8 cellular contexts compared by ENCODE assay signal in the genomic region with DNA sequence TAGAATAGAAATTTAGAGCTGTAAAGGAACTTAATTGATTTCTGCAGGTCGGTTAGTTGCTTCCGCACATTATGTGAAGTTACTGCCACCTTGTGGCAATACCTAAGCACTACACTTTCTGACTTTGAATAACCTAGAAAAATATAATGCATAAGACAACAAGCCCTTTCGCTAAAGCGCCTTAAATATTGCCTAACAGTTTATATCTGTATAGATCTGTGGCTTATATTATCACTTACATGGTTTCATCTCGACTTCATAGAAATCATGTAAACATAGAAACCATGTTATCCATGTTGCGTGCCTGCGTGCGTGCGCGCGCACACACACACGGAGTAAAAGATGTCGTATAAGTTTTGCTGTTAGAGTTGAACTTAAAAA. TPM values are rescaled to one million over a fixed set of nuclear protein-coding genes. Genes with fewer than 3 reads are reported as not detected.
A peak's percentile ranks its signal among the peaks of the same experiment; 100 is the strongest.
DNase-seq lines count a peak whose midpoint lies in the region; ATAC-seq and TF ChIP-seq lines count a peak whose summit lies in the region.

No MANE protein-coding gene starts in this region.

- no peaks in the 10 kb centered on the region for H3K9me3 ChIP-seq in CD4-positive, alpha-beta T cell (ENCODE audit: control insufficient read depth, low read length)
- no peaks in the 10 kb centered on the region for H3K9me3 ChIP-seq in lower lobe of right lung

- intact Hi-C loops in CD4-positive, alpha-beta T cell (cut with DNase I, micrococcal nuclease), result loop anchor here (1.0 to 10.0 kb wide), 11 partner anchors 66 to 1034 kb away; partner anchors contain the start of genes KIRREL1 (in 1 of the 2) and PYHIN1 (in 1 of the 2)
- intact Hi-C loops in dorsolateral prefrontal cortex (cut with DNase I), result loop anchor here (2.0 to 5.0 kb wide), 3 partner anchors 491 to 796 kb away; no protein-coding TSS in a partner anchor
- intact Hi-C loops in lower lobe of right lung (cut with DNase I), result no loop called here

- CTCF ChIA-PET in CD4-positive, alpha-beta T cell (lab: Charles Lee), result interaction anchor here (0.6 to 1.4 kb wide), 14 partner anchors 11 to 795 kb away, joined by 3 to 7 read pairs (median 4); partner anchors contain the start of gene IFI16

- peak; percentile 93 for TF ChIP-seq CTCF in CD4-positive, alpha-beta T cell (IDR thresholded peaks at IDR 0.05)
- peak; percentile 65 for TF ChIP-seq CTCF in NB4 (IDR thresholded peaks at IDR 0.05; ENCODE audit: low read depth, low read length)
- peak; percentile 86 to 100 (median 97) for TF ChIP-seq CTCF in dorsolateral prefrontal cortex (IDR thresholded peaks at IDR 0.05 in 54 of 56, conservative IDR thresholded peaks at IDR 0.05 in 2 of 56; ENCODE audit: low read depth in 1 of 56, partially characterized antibody in 56 of 56)
- TF ChIP-seq CTCF in lower lobe of right lung (IDR thresholded peaks at IDR 0.05), result peak; percentile 89

- DNase-seq in CD4-positive, alpha-beta T cell, result peak in 5 of 10 experiments; percentile 21 to 40 (median 28)
- DNase-seq in NB4 (ENCODE audit: low read depth) (peak; percentile 76), T follicular helper cell (ENCODE audit: low read depth) (peak; percentile 23), dorsolateral prefrontal cortex (peak in 7 of 10 donors; percentile 38 to 66 (median 64)), lower lobe of right lung (peak; percentile 58)

- H3K4me3 Mint-ChIP-seq in CD4-positive, alpha-beta T cell, result peak overlapping the region; percentile 57

- H3K4me1 ChIP-seq in lower lobe of right lung, result peaks cover 32% of the 10 kb centered on the region

- H3K9me3 Mint-ChIP-seq in CD4-positive, alpha-beta T cell, result peaks cover 2% of the 10 kb centered on the region

- no peaks in the 10 kb centered on the region for H3K27me3 Mint-ChIP-seq in CD4-positive, alpha-beta T cell

- peaks cover 32% of the 10 kb centered on the region for H3K4me1 Mint-ChIP-seq in CD4-positive, alpha-beta T cell (ENCODE audit: low read depth)

- peak; percentile 82 for ATAC-seq in CD4-positive, alpha-beta T cell (ENCODE audit: poor library complexity)
- ATAC-seq in GM18907 (IDR thresholded peaks at IDR 0.05; ENCODE audit: unreplicated experiment) (peak; percentile 52), lower lobe of right lung (peak; percentile 74 to 82), GM19328 (IDR thresholded peaks at IDR 0.05; ENCODE audit: unreplicated experiment) (no peak)

- no peaks in the 10 kb centered on the region for H3K27me3 ChIP-seq in CD4-positive, alpha-beta T cell (ENCODE audit: control insufficient read depth, insufficient read depth, low read length)
- peaks cover 0 to 5% (median 0%) of the 10 kb centered on the region in 45 donors for H3K27me3 ChIP-seq in dorsolateral prefrontal cortex
- H3K27me3 ChIP-seq in lower lobe of right lung (ENCODE audit: low read depth), result no peaks in the 10 kb centered on the region

- H3K27ac ChIP-seq in CD4-positive, alpha-beta T cell (ENCODE audit: low read depth, low read length), result no peak overlapping the region
- peak overlapping the region; percentile 72 to 99 (median 95) for H3K27ac ChIP-seq in dorsolateral prefrontal cortex
- H3K27ac ChIP-seq in lower lobe of right lung, result peak overlapping the region; percentile 82
- H3K27ac ChIP-seq in temporal lobe (ENCODE audit: low read depth, low read length), result peak overlapping the region; percentile 93

- POLR2A ChIA-PET in CD4-positive, alpha-beta T cell (lab: Charles Lee), result interaction anchor here (0.6 to 2.4 kb wide), 5 partner anchors 9 to 794 kb away, joined by 3 to 11 read pairs (median 4); partner anchors contain the start of gene IFI16

- H3K4me3 ChIP-seq in NB4 (ENCODE audit: low read depth, low read length) (no peak overlapping the region), dorsolateral prefrontal cortex (peak overlapping the region; percentile 24 to 72 (median 60)), lower lobe of right lung (peak overlapping the region; percentile 51)

- H3K36me3 Mint-ChIP-seq in CD4-positive, alpha-beta T cell (ENCODE audit: low read depth), result peaks cover 4% of the 10 kb centered on the region

- H3K36me3 ChIP-seq in lower lobe of right lung, result no peaks in the 10 kb centered on the region

- TF ChIP-seq POLR2A in NB4 (IDR thresholded peaks at IDR 0.05; ENCODE audit: extremely low read depth, insufficient read length), result no peak

- H3K27ac Mint-ChIP-seq in CD4-positive, alpha-beta T cell, result peak overlapping the region; percentile 4

RNA-seq across cellular contexts. Expression of gene IFI16, which starts 10.9 kb away (rescaled TPM):
- 10 to 100 TPM; 36.9 to 37.6 TPM for total RNA-seq in CD4-positive, alpha-beta T cell
- total RNA-seq in dorsolateral prefrontal cortex, result 10 to 100 TPM in 119 of 120 experiments, 1 to 10 TPM in 1; 9.8 to 75.4 (median 24.4) TPM
- total RNA-seq in lower lobe of right lung, result 102 TPM
- total RNA-seq in temporal lobe, result 19.2 TPM
